In the genomic region with DNA sequence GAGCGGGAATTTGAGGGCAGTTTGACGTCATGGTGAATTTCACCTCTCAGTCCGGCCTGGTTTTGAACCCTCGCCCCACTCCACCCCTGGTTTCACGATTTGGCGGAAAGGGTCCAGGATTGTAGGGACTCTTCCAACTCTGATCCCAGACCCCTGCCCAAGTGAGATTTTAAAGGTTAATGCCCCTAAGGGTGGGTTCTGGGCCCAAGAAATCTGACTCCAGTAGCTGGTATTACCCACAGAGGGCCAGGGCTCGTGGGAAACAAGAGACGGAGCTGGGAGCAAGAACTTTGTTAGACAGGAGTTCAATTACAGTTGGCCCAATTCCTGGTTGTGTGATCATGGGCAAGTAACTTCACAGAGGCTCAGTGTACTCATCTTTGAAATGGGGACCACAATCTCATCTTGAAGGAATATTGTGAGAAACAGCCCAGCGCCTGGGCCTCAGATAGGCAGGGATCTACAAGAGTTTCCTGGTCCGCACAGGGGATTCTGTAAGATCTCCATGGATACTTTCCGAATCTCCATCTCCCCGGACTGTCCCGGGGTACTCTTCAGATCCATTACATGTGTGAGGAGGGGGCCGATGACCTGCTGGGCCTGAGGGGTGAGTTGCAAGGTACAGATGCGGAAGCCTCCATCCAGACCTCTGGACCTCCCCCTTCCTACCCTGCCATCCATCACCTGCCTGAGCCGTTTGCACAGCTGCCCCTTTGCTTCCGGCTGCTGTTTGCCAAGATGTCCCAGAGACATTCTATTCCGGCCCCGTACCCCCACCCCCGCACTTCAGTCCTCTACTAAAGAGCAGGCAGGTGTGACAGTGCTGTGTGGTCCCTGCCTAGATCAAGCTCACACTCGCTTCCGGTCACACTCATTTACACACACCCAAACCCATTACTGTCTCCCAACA, we compare ENCODE assay signal across 10 cellular contexts. TPM values are rescaled to one million over a fixed set of nuclear protein-coding genes. Genes with fewer than 3 reads are reported as not detected.
DNase-seq lines count a peak whose midpoint lies in the region; ATAC-seq and TF ChIP-seq lines count a peak whose summit lies in the region.
"Had no signal": no experiment of that assay in that cellular context is flagged by ENCODE, and none has a peak within 500 bp of the region (broad histone marks: within the 10 kb centered on the region; RNA-seq: fewer than 3 reads in every experiment).

No MANE protein-coding gene starts in this region.

- peaks cover 87% of the 10 kb centered on the region for H3K27me3 Mint-ChIP-seq in chondrocyte (ENCODE audit: low read depth)

- H3K4me1 Mint-ChIP-seq in chondrocyte (ENCODE audit: low read depth) = peaks cover 25% of the 10 kb centered on the region

- no peak for ATAC-seq in Right ventricle myocardium inferior

- no peak overlapping the region for H3K4me3 Mint-ChIP-seq in chondrocyte (ENCODE audit: unreplicated experiment)

- H3K27ac ChIP-seq in osteoblast (ENCODE audit: low read depth, low read length) = no peak overlapping the region

- TF ChIP-seq CTCF in chondrocyte (IDR thresholded peaks at IDR 0.05) (no peak), osteoblast (IDR thresholded peaks at IDR 0.05; ENCODE audit: extremely low read depth, low read depth, low read length) (no peak)

- peak; percentile 42 for DNase-seq in NCI-H2107 treated with DMSO at 0.1 percent for 48 hours (lab: John Stamatoyannopoulos, UW; ENCODE audit: unreplicated experiment)
- DNase-seq in NCI-H2107 (lab: John Stamatoyannopoulos, UW) = no peak
- DNase-seq in NCI-H187 (lab: John Stamatoyannopoulos, UW) = peak; percentile 55
- peak; percentile 54 for DNase-seq in chondrocyte (ENCODE audit: low spot score)
- DNase-seq in osteoblast (ENCODE audit: insufficient read length, low spot score, missing footprints) = peak; percentile 55
- DNase-seq in HEK293T (ENCODE audit: extremely low spot score) = no peak
- DNase-seq in NOMO-1 treated with dmso at 0.1 percent for 144 hours (lab: John Stamatoyannopoulos, UW; ENCODE audit: unreplicated experiment) = no peak
- DNase-seq in Right ventricle myocardium inferior (ENCODE audit: missing footprints) = no peak
- DNase-seq: kidney glomerular epithelial cell, OCI-M1 had no signal

- no peaks in the 10 kb centered on the region for H3K79me2 ChIP-seq in osteoblast (ENCODE audit: insufficient read depth, low read length)

- no peak overlapping the region for H2AFZ ChIP-seq in osteoblast (ENCODE audit: low read length)

- no peaks in the 10 kb centered on the region for H3K36me3 ChIP-seq in osteoblast (ENCODE audit: insufficient read depth, low read length)

- H3K36me3 Mint-ChIP-seq in chondrocyte (ENCODE audit: low read depth) = peaks cover 3% of the 10 kb centered on the region

- POLR2A ChIA-PET in HEK293T (lab: Yijun Ruan, JAX) = no interaction called here

- no peaks in the 10 kb centered on the region for H4K20me1 ChIP-seq in osteoblast (ENCODE audit: insufficient read depth, low read length)

- H3K9me3 ChIP-seq in osteoblast (ENCODE audit: low read depth, low read length) = no peaks in the 10 kb centered on the region

- H3K4me2 ChIP-seq in osteoblast (ENCODE audit: insufficient read depth, low read length) = no peak overlapping the region

- no peak overlapping the region for H3K4me3 ChIP-seq in osteoblast (ENCODE audit: insufficient read depth, low read length)

- no peaks in the 10 kb centered on the region for H3K4me1 ChIP-seq in osteoblast (ENCODE audit: insufficient read depth, low read length)

- no peak overlapping the region for H3K27ac Mint-ChIP-seq in chondrocyte (ENCODE audit: unreplicated experiment)

- intact Hi-C loops in Right ventricle myocardium inferior (cut with DNase I) = no loop called here

- H3K9me3 Mint-ChIP-seq in chondrocyte (ENCODE audit: low read depth) = no peaks in the 10 kb centered on the region

- CTCF ChIA-PET in HEK293T (lab: Yijun Ruan, JAX) = interaction anchor here (1.4 kb wide), 1 partner anchor 33 kb away, joined by 4 read pairs; no protein-coding TSS in a partner anchor

- H3K27me3 ChIP-seq in osteoblast (ENCODE audit: insufficient read depth, low read length) = peaks cover 62% of the 10 kb centered on the region

TF ChIP-seq in HEK293T, 16 proteins besides CTCF, POLR2A, EP300 and RAD21:
- no peak for TF ChIP-seq BHLHE40 (IDR thresholded peaks at IDR 0.05; ENCODE audit: borderline replicate concordance)
- TF ChIP-seq TARDBP (IDR thresholded peaks at IDR 0.05) = no peak
- TF ChIP-seq HDGF (IDR thresholded peaks at IDR 0.05; ENCODE audit: borderline replicate concordance) = no peak
- no peak for TF ChIP-seq FOXK2 (IDR thresholded peaks at IDR 0.05)

RNA-seq across cellular contexts. Expression of gene CALCA, which starts 0.7 kb away (rescaled TPM):
- total RNA-seq in chondrocyte (not detected in 3 replicates), osteoblast (not detected in 2 replicates), Right ventricle myocardium inferior (not detected)

Comparison
In these comparisons a context has a peak if more than half of its experiments do, and no peak if none do; other contexts are left out.
1. DNase-seq: peak in NCI-H2107 treated with DMSO at 0.1 percent for 48 hours (single experiment), NCI-H187 (2 of 2), chondrocyte (single experiment) and osteoblast (single experiment); none in NCI-H2107 (single experiment), HEK293T (single experiment), NOMO-1 treated with dmso at 0.1 percent for 144 hours (single experiment) and Right ventricle myocardium inferior (single experiment).